In genomic region chr1:224884428-224884827, GRCh38 we compare ENCODE assay signal across 18 cellular contexts. TPM values are rescaled to one million over a fixed set of nuclear protein-coding genes. Genes with fewer than 3 reads are reported as not detected.
DNase-seq lines count a peak whose midpoint lies in the region; ATAC-seq and FAIRE-seq lines count a peak whose summit lies in the region.
"Had no signal": no experiment of that assay in that cellular context is flagged by ENCODE, and none has a peak within 500 bp of the region (broad histone marks: within the 10 kb centered on the region; RNA-seq: fewer than 3 reads in every experiment).

No MANE protein-coding gene starts in this region.

- H3K27me3 ChIP-seq in HAP-1 (ENCODE audit: low read depth), result peaks cover 19% of the 10 kb centered on the region
- H3K27me3 ChIP-seq: left lung had no signal

- DNase-seq in A172 (ENCODE audit: low spot score) (peak; percentile 86), HAP-1 (ENCODE audit: low spot score in 2 of 2) (peak; percentile 27 to 90), SK-N-MC (ENCODE audit: low read depth, low spot score) (peak; percentile 26), iPS-NIHi7 (ENCODE audit: extremely low spot score) (peak; percentile 26), HTR-8/SVneo (ENCODE audit: insufficient read length, low spot score) (no peak), NAMALWA (ENCODE audit: low spot score) (no peak), HuH-7 (ENCODE audit: low spot score) (no peak)
- DNase-seq: 8988T; activated effector memory CD4-positive, alpha-beta T cell treated with anti-CD3 and anti-CD28 coated beads, Interleukin-2, amount 50 U/mL, for 16 hours; GM23248; heart right ventricle; KG1; left lung; naive thymus-derived CD4-positive, alpha-beta T cell; NCI-H146; NCI-H526 had no signal

- ATAC-seq in HG02763 (IDR thresholded peaks at IDR 0.05; ENCODE audit: unreplicated experiment), result no peak
- ATAC-seq: heart right ventricle; left lung; naive thymus-derived CD4-positive, alpha-beta T cell had no signal

- H3K4me1 ChIP-seq in HAP-1, result peaks cover 2% of the 10 kb centered on the region; the same call in 1 of the 2 replicates
- H3K4me1 ChIP-seq: heart right ventricle, left lung had no signal

- FAIRE-seq in HTR-8/SVneo (lab: Jason Lieb, UNC), result no peak
- FAIRE-seq: RCC 7860 had no signal

- no peak overlapping the region for H3K27ac ChIP-seq in SK-N-MC
- H3K27ac ChIP-seq: GM23248, heart right ventricle, left lung had no signal

- in situ Hi-C loops in HAP-1 (cut with MboI; ENCODE audit: low sequenced_read_pairs), result no loop called here

- H3K9me3 ChIP-seq in HAP-1, result peaks cover 5% of the 10 kb centered on the region; the same call in 1 of the 2 replicates
- H3K9me3 ChIP-seq in SK-N-MC (ENCODE audit: low read depth, low read length), result no peaks in the 10 kb centered on the region

- no peak overlapping the region for H3K9ac ChIP-seq in SK-N-MC (ENCODE audit: insufficient read length)
- H3K9ac ChIP-seq: GM23248 had no signal

- H3K36me3 ChIP-seq in HAP-1 (replicated peaks), result no peaks in the 10 kb centered on the region
- H3K36me3 ChIP-seq in SK-N-MC (ENCODE audit: insufficient read depth, low read length), result no peaks in the 10 kb centered on the region
- H3K36me3 ChIP-seq: heart right ventricle, left lung had no signal

- H3K4me3 ChIP-seq in HAP-1 (no peak overlapping the region), SK-N-MC (no peak overlapping the region)
- H3K4me3 ChIP-seq: GM23248, heart right ventricle, left lung had no signal

RNA-seq across cellular contexts. Expression of gene DNAH14, which starts 45.0 kb away (rescaled TPM):
- total RNA-seq in A172 (2014; rRNA removed; shearing (Covaris generic)), result not detected in 2 replicates

Comparison
In these comparisons a context has a peak if more than half of its experiments do, and no peak if none do; other contexts are left out.
1. DNase-seq: peak in A172 (single experiment), HAP-1 (2 of 2), SK-N-MC (single experiment) and iPS-NIHi7 (single experiment); none in HTR-8/SVneo (single experiment), NAMALWA (single experiment) and HuH-7 (single experiment).